In genomic region chr17:66574123-66574522, GRCh38 we compare ENCODE assay signal across 37 cellular contexts.
"Had no signal": no experiment of that assay in that cellular context is flagged by ENCODE, and none has a peak within 500 bp of the region (broad histone marks: within the 10 kb centered on the region; RNA-seq: fewer than 3 reads in every experiment).

No MANE protein-coding gene starts in this region.

- H3K9me3 ChIP-seq: adrenal gland, ascending aorta, body of pancreas, breast epithelium had no signal

- H3K9me3 Mint-ChIP-seq: activated naive CD4-positive, alpha-beta T cell treated with anti-CD3 and anti-CD28 coated beads, Interleukin-2, amount 10 ng/mL, durations not matched to agents 7 days and 5 days; activated naive CD4-positive, alpha-beta T cell treated with anti-CD3 and anti-CD28 coated beads, Interleukin-2, amount 50 U/mL, for 24 hours; activated naive CD8-positive, alpha-beta T cell treated with anti-CD3 and anti-CD28 coated beads for 36 hours; activated naive CD8-positive, alpha-beta T cell treated with anti-CD3 and anti-CD28 coated beads, Interleukin-2, amount 10 ng/mL, durations not matched to agents 7 days and 5 days; activated naive CD8-positive, alpha-beta T cell treated with anti-CD3 and anti-CD28 coated beads, Interleukin-2, amount 50 U/mL, for 24 hours; activated T-cell treated with anti-CD3 and anti-CD28 coated beads, Interleukin-2, amount 50 U/mL, for 24 hours; activated T-cell treated with anti-CD3 and anti-CD28 coated beads, Interleukin-2, amount 50 U/mL, for 4 hours; activated T-helper 1 cell treated with anti-CD3 and anti-CD28 coated beads, Interleukin-12 subunit alpha, Interleukin-12 subunit beta, Interleukin-2, Interleukin-4 antibody, amounts not matched to agents 30 ng/mL and 10 ng/mL and 1 ng/mL, durations not matched to agents 14 hours and 24 hours and 36 hours; activated T-helper 17 cell treated with anti-CD3 and anti-CD28 coated beads, Interleukin-2, amount 50 U/mL, for 72 hours; central memory CD8-positive, alpha-beta T cell had no signal

- H3K4me1 ChIP-seq: ascending aorta, body of pancreas, breast epithelium had no signal

- H3K4me3 Mint-ChIP-seq: activated naive CD4-positive, alpha-beta T cell treated with anti-CD3 and anti-CD28 coated beads for 36 hours; activated naive CD4-positive, alpha-beta T cell treated with anti-CD3 and anti-CD28 coated beads, Interleukin-2, amount 10 ng/mL, durations not matched to agents 7 days and 5 days; activated naive CD4-positive, alpha-beta T cell treated with anti-CD3 and anti-CD28 coated beads, Interleukin-2, amount 50 U/mL, for 24 hours; activated naive CD8-positive, alpha-beta T cell; activated naive CD8-positive, alpha-beta T cell treated with anti-CD3 and anti-CD28 coated beads for 36 hours; activated naive CD8-positive, alpha-beta T cell treated with anti-CD3 and anti-CD28 coated beads, Interleukin-2, amount 10 ng/mL, durations not matched to agents 7 days and 5 days; activated naive CD8-positive, alpha-beta T cell treated with anti-CD3 and anti-CD28 coated beads, Interleukin-2, amount 50 U/mL, for 24 hours; activated T-cell treated with anti-CD3 and anti-CD28 coated beads, Interleukin-2, amount 50 U/mL, for 24 hours; activated T-cell treated with anti-CD3 and anti-CD28 coated beads, Interleukin-2, amount 50 U/mL, for 4 hours; activated T-cell treated with anti-CD3 and anti-CD28 coated beads, Interleukin-2, amount 50 U/mL, for 72 hours; activated T-helper 1 cell treated with anti-CD3 and anti-CD28 coated beads, Interleukin-12 subunit alpha, Interleukin-12 subunit beta, Interleukin-2, Interleukin-4 antibody, amounts not matched to agents 30 ng/mL and 10 ng/mL and 1 ng/mL, durations not matched to agents 14 hours and 24 hours and 36 hours; activated T-helper 17 cell treated with anti-CD3 and anti-CD28 coated beads, Interleukin-2, amount 50 U/mL, for 72 hours; brain; central memory CD8-positive, alpha-beta T cell had no signal

- H3K27ac ChIP-seq: adrenal gland, ascending aorta, body of pancreas, brain microvascular endothelial cell, breast epithelium, cardiac muscle cell had no signal

- H3K4me1 Mint-ChIP-seq: activated naive CD4-positive, alpha-beta T cell treated with anti-CD3 and anti-CD28 coated beads, Interleukin-2, amount 10 ng/mL, durations not matched to agents 7 days and 5 days; activated naive CD8-positive, alpha-beta T cell treated with anti-CD3 and anti-CD28 coated beads, Interleukin-2, amount 10 ng/mL, durations not matched to agents 7 days and 5 days; central memory CD8-positive, alpha-beta T cell had no signal

- H3K27ac Mint-ChIP-seq: activated naive CD4-positive, alpha-beta T cell treated with anti-CD3 and anti-CD28 coated beads for 36 hours; activated naive CD4-positive, alpha-beta T cell treated with anti-CD3 and anti-CD28 coated beads, Interleukin-2, amount 10 ng/mL, durations not matched to agents 7 days and 5 days; activated naive CD4-positive, alpha-beta T cell treated with anti-CD3 and anti-CD28 coated beads, Interleukin-2, amount 50 U/mL, for 24 hours; activated naive CD4-positive, alpha-beta T cell treated with anti-CD3 and anti-CD28 coated beads, Interleukin-2, amount 50 U/mL, for 72 hours; activated naive CD8-positive, alpha-beta T cell; activated naive CD8-positive, alpha-beta T cell treated with anti-CD3 and anti-CD28 coated beads for 36 hours; activated naive CD8-positive, alpha-beta T cell treated with anti-CD3 and anti-CD28 coated beads, Interleukin-2, amount 10 ng/mL, durations not matched to agents 7 days and 5 days; activated naive CD8-positive, alpha-beta T cell treated with anti-CD3 and anti-CD28 coated beads, Interleukin-2, amount 50 U/mL, for 24 hours; activated T-cell treated with anti-CD3 and anti-CD28 coated beads, Interleukin-2, amount 50 U/mL, for 24 hours; activated T-cell treated with anti-CD3 and anti-CD28 coated beads, Interleukin-2, amount 50 U/mL, for 72 hours; activated T-helper 1 cell treated with anti-CD3 and anti-CD28 coated beads, Interleukin-12 subunit alpha, Interleukin-12 subunit beta, Interleukin-2, Interleukin-4 antibody, amounts not matched to agents 30 ng/mL and 10 ng/mL and 1 ng/mL, durations not matched to agents 14 hours and 24 hours and 36 hours; activated T-helper 17 cell treated with anti-CD3 and anti-CD28 coated beads, Interleukin-2, amount 50 U/mL, for 72 hours; activated T-helper 2 cell treated with anti-CD3 and anti-CD28 coated beads, Interferon-gamma antibody, Interleukin-2, Interleukin-4, amounts not matched to agents 10 μg/mL and 5 μg/mL and 100 μg/mL, durations not matched to agents 14 hours and 24 hours and 36 hours; brain had no signal

- DNase-seq: activated effector memory CD4-positive, alpha-beta T cell treated with anti-CD3 and anti-CD28 coated beads, Interleukin-2, amount 50 U/mL, for 16 hours; activated effector memory CD4-positive, alpha-beta T cell treated with Interleukin-2 at 50 U/mL for 16 hours; activated gamma-delta T cell; activated gamma-delta T cell treated with Interleukin-2 at 50 U/mL for 16 hours; activated naive CD4-positive, alpha-beta T cell; activated naive CD4-positive, alpha-beta T cell treated with anti-CD3 and anti-CD28 coated beads for 36 hours; activated naive CD4-positive, alpha-beta T cell treated with anti-CD3 and anti-CD28 coated beads, Interleukin-2, amount 10 ng/mL, durations not matched to agents 7 days and 5 days; activated naive CD4-positive, alpha-beta T cell treated with anti-CD3 and anti-CD28 coated beads, Interleukin-2, amount 50 U/mL, for 16 hours; activated naive CD4-positive, alpha-beta T cell treated with Interleukin-2 at 50 U/mL for 16 hours; activated naive CD8-positive, alpha-beta T cell treated with anti-CD3 and anti-CD28 coated beads for 36 hours; activated naive CD8-positive, alpha-beta T cell treated with anti-CD3 and anti-CD28 coated beads, Interleukin-2, amount 10 ng/mL, durations not matched to agents 7 days and 5 days; activated naive CD8-positive, alpha-beta T cell treated with anti-CD3 and anti-CD28 coated beads, Interleukin-2, amount 50 U/mL, for 24 hours; activated T-cell treated with anti-CD3 and anti-CD28 coated beads, Interleukin-2, amount 50 U/mL, for 24 hours; activated T-cell treated with anti-CD3 and anti-CD28 coated beads, Interleukin-2, amount 50 U/mL, for 4 hours; activated T-cell treated with anti-CD3 and anti-CD28 coated beads, Interleukin-2, amount 50 U/mL, for 48 hours; activated T-cell treated with anti-CD3 and anti-CD28 coated beads, Interleukin-2, amount 50 U/mL, for 72 hours; adrenal gland; amniotic stem cell; amygdala; anterior cingulate cortex; aorta; body of pancreas; brain microvascular endothelial cell; caudate nucleus; central memory CD4-positive, alpha-beta T cell; cerebellar nuclear complex had no signal

- H3K27me3 ChIP-seq: adrenal gland, ascending aorta, body of pancreas, brain microvascular endothelial cell, breast epithelium, cardiac muscle cell had no signal

- H3K27me3 Mint-ChIP-seq: activated naive CD4-positive, alpha-beta T cell treated with anti-CD3 and anti-CD28 coated beads, Interleukin-2, amount 10 ng/mL, durations not matched to agents 7 days and 5 days; activated naive CD4-positive, alpha-beta T cell treated with anti-CD3 and anti-CD28 coated beads, Interleukin-2, amount 50 U/mL, for 24 hours; activated naive CD8-positive, alpha-beta T cell; activated naive CD8-positive, alpha-beta T cell treated with anti-CD3 and anti-CD28 coated beads for 36 hours; activated naive CD8-positive, alpha-beta T cell treated with anti-CD3 and anti-CD28 coated beads, Interleukin-2, amount 10 ng/mL, durations not matched to agents 7 days and 5 days; activated naive CD8-positive, alpha-beta T cell treated with anti-CD3 and anti-CD28 coated beads, Interleukin-2, amount 50 U/mL, for 24 hours; activated T-cell treated with anti-CD3 and anti-CD28 coated beads, Interleukin-2, amount 50 U/mL, for 24 hours; activated T-helper 17 cell treated with anti-CD3 and anti-CD28 coated beads, Interleukin-2, amount 50 U/mL, for 72 hours; brain; central memory CD8-positive, alpha-beta T cell had no signal

- ATAC-seq: activated naive CD4-positive, alpha-beta T cell treated with anti-CD3 and anti-CD28 coated beads, Interleukin-2, amount 50 U/mL, for 72 hours; activated naive CD8-positive, alpha-beta T cell treated with anti-CD3 and anti-CD28 coated beads, Interleukin-2, amount 50 U/mL, for 24 hours; activated T-cell treated with anti-CD3 and anti-CD28 coated beads, Interleukin-2, amount 50 U/mL, for 4 hours; activated T-cell treated with anti-CD3 and anti-CD28 coated beads, Interleukin-2, amount 50 U/mL, for 72 hours; activated T-helper 17 cell treated with anti-CD3 and anti-CD28 coated beads, Interleukin-2, amount 50 U/mL, for 72 hours; body of pancreas had no signal

- H3K36me3 Mint-ChIP-seq: brain had no signal
